ENCODE assay signal across 15 cellular contexts in genomic region chr7:132435016-132435990, GRCh38.
DNase-seq lines count a peak whose midpoint lies in the region; ATAC-seq and TF ChIP-seq lines count a peak whose summit lies in the region.
"Had no signal": no experiment of that assay in that cellular context is flagged by ENCODE, and none has a peak within 500 bp of the region (broad histone marks: within the 10 kb centered on the region; RNA-seq: fewer than 3 reads in every experiment).

No MANE protein-coding gene starts in this region.

- intact Hi-C loops in activated CD4-positive, alpha-beta memory T cell treated with anti-CD3 and anti-CD28 coated beads for 36 hours (cut with micrococcal nuclease), result loop anchor here (10.0 kb wide), 1 partner anchor 219 kb away; no protein-coding TSS in a partner anchor
- intact Hi-C loops in tibial artery (cut with DNase I; ENCODE audit: low total_unique reads), result no loop called here

- POLR2A ChIA-PET in activated CD4-positive, alpha-beta memory T cell treated with anti-CD3 and anti-CD28 coated beads for 36 hours (lab: Charles Lee), result no interaction called here

- CTCF ChIA-PET in activated CD4-positive, alpha-beta memory T cell treated with anti-CD3 and anti-CD28 coated beads for 36 hours (lab: Charles Lee), result no interaction called here

- H3K27ac ChIP-seq in tibial artery, result no peak overlapping the region
- H3K27ac ChIP-seq: lower lobe of right lung, parathyroid adenoma, PC-9 had no signal

- H3K9me3 ChIP-seq in tibial artery, result no peaks in the 10 kb centered on the region
- H3K9me3 ChIP-seq: lower lobe of right lung had no signal

- peaks cover 92% of the 10 kb centered on the region for H3K4me1 Mint-ChIP-seq in activated CD4-positive, alpha-beta memory T cell treated with anti-CD3 and anti-CD28 coated beads for 36 hours (ENCODE audit: low read depth)
- peaks cover 93 to 100% of the 10 kb centered on the region in 2 donors for H3K4me1 Mint-ChIP-seq in immature natural killer cell

- TF ChIP-seq CTCF in tibial artery (IDR thresholded peaks at IDR 0.05), result no peak

- H3K27me3 Mint-ChIP-seq in activated CD4-positive, alpha-beta memory T cell treated with anti-CD3 and anti-CD28 coated beads for 36 hours, result peaks cover 3% of the 10 kb centered on the region
- peaks cover 5 to 34% (median 25%) of the 10 kb centered on the region in 3 donors for H3K27me3 Mint-ChIP-seq in immature natural killer cell (ENCODE audit: low read depth in 3 of 3)

- peak overlapping the region; percentile 40 for H3K27ac Mint-ChIP-seq in activated CD4-positive, alpha-beta memory T cell treated with anti-CD3 and anti-CD28 coated beads for 36 hours
- H3K27ac Mint-ChIP-seq in immature natural killer cell, result peak overlapping the region; percentile 94 to 98 (median 96)

- no peaks in the 10 kb centered on the region for H3K9me3 Mint-ChIP-seq in activated CD4-positive, alpha-beta memory T cell treated with anti-CD3 and anti-CD28 coated beads for 36 hours
- H3K9me3 Mint-ChIP-seq in immature natural killer cell, result no peaks in the 10 kb centered on the region

- no peak for ATAC-seq in HG02970 (IDR thresholded peaks at IDR 0.05; ENCODE audit: low FRiP score, unreplicated experiment)
- ATAC-seq: lower lobe of right lung had no signal

- DNase-seq in NCI-H1417 (lab: John Stamatoyannopoulos, UW) (peak in 2 of 3 experiments; percentile 43 to 77), NCI-H1417 treated with DMSO at 0.1 percent for 48 hours (lab: John Stamatoyannopoulos, UW) (no peak), DMS 273 treated with DMSO at 0.1 percent for 48 hours (lab: John Stamatoyannopoulos, UW) (peak; percentile 45), immature natural killer cell (peak; percentile 69 to 75 (median 74)), epidermal melanocyte (ENCODE audit: insufficient read length, low spot score) (no peak), tibial artery (no peak)
- DNase-seq in activated CD4-positive, alpha-beta memory T cell treated with anti-CD3 and anti-CD28 coated beads for 36 hours, result peak; percentile 28
- DNase-seq: 8988T, DND-41, HCEC 1CT, lower lobe of right lung, NCI-H146, PC-9 had no signal

- H3K4me3 ChIP-seq in tibial artery, result no peak overlapping the region
- H3K4me3 ChIP-seq: lower lobe of right lung, PC-9 had no signal

- peak overlapping the region; percentile 64 for H3K4me3 Mint-ChIP-seq in activated CD4-positive, alpha-beta memory T cell treated with anti-CD3 and anti-CD28 coated beads for 36 hours
- peak overlapping the region; percentile 77 to 88 (median 80) for H3K4me3 Mint-ChIP-seq in immature natural killer cell

- no peaks in the 10 kb centered on the region for H3K36me3 ChIP-seq in tibial artery
- H3K36me3 ChIP-seq: lower lobe of right lung had no signal

- peaks cover 0 to 3% of the 10 kb centered on the region in 2 donors for H3K27me3 ChIP-seq in tibial artery

- no peaks in the 10 kb centered on the region for H3K4me1 ChIP-seq in tibial artery
- H3K4me1 ChIP-seq: lower lobe of right lung, parathyroid adenoma had no signal

- no peaks in the 10 kb centered on the region for H3K36me3 Mint-ChIP-seq in activated CD4-positive, alpha-beta memory T cell treated with anti-CD3 and anti-CD28 coated beads for 36 hours
- no peaks in the 10 kb centered on the region for H3K36me3 Mint-ChIP-seq in immature natural killer cell

Comparison
In these comparisons a context has a peak if more than half of its experiments do, and no peak if none do; other contexts are left out.
1. DNase-seq: peak in NCI-H1417 (2 of 3), DMS 273 treated with DMSO at 0.1 percent for 48 hours (single experiment), activated CD4-positive, alpha-beta memory T cell treated with anti-CD3 and anti-CD28 coated beads for 36 hours (single experiment) and immature natural killer cell (3 of 3); none in NCI-H1417 treated with DMSO at 0.1 percent for 48 hours (single experiment), epidermal melanocyte (single experiment) and tibial artery (0 of 2).